23 cellular contexts compared by ENCODE assay signal in genomic region chrX:40687169-40687568, GRCh38. TPM values are rescaled to one million over a fixed set of nuclear protein-coding genes. Genes with fewer than 3 reads are reported as not detected.
A peak's percentile ranks its signal among the peaks of the same experiment; 100 is the strongest.
DNase-seq lines count a peak whose midpoint lies in the region; ATAC-seq and TF ChIP-seq lines count a peak whose summit lies in the region.
"Had no signal": no experiment of that assay in that cellular context is flagged by ENCODE, and none has a peak within 500 bp of the region (broad histone marks: within the 10 kb centered on the region; RNA-seq: fewer than 3 reads in every experiment).

No MANE protein-coding gene starts in this region.

- H3K27me3 Mint-ChIP-seq in activated CD4-positive, alpha-beta T cell treated with anti-CD3 and anti-CD28 coated beads, Interleukin-2, amount 10 ng/mL, durations not matched to agents 7 days and 5 days: no peaks in the 10 kb centered on the region
- H3K27me3 Mint-ChIP-seq in endothelial cell (ENCODE audit: unreplicated experiment): no peaks in the 10 kb centered on the region

- peaks cover 15% of the 10 kb centered on the region for H3K4me1 Mint-ChIP-seq in activated CD4-positive, alpha-beta T cell treated with anti-CD3 and anti-CD28 coated beads, Interleukin-2, amount 10 ng/mL, durations not matched to agents 7 days and 5 days
- H3K4me1 Mint-ChIP-seq in endothelial cell (ENCODE audit: unreplicated experiment): no peaks in the 10 kb centered on the region

- H3K27ac ChIP-seq in HEK293 (ENCODE audit: extremely low read depth, low read depth, low read length) (no peak overlapping the region), gastrocnemius medialis (peak overlapping the region; percentile 33 to 89 (median 84))
- H3K27ac ChIP-seq: 22Rv1, PC-9, SJCRH30 had no signal

- in situ Hi-C loops in gastrocnemius medialis (cut with MboI; ENCODE audit: low sequenced_read_pairs in 4 of 4): no loop called here

- peaks cover 39% of the 10 kb centered on the region for H3K36me3 Mint-ChIP-seq in activated CD4-positive, alpha-beta T cell treated with anti-CD3 and anti-CD28 coated beads, Interleukin-2, amount 10 ng/mL, durations not matched to agents 7 days and 5 days (ENCODE audit: low read depth)
- H3K36me3 Mint-ChIP-seq in endothelial cell (ENCODE audit: low read depth, unreplicated experiment): peaks cover 10% of the 10 kb centered on the region

- H3K4me3 ChIP-seq in HEK293 (ENCODE audit: low read depth, low read length) (no peak overlapping the region), gastrocnemius medialis (no peak overlapping the region)
- H3K4me3 ChIP-seq: PC-9, SJCRH30 had no signal

- no peak for ATAC-seq in gastrocnemius medialis
- ATAC-seq: Right ventricle myocardium inferior had no signal

- H3K9me3 Mint-ChIP-seq in activated CD4-positive, alpha-beta T cell treated with anti-CD3 and anti-CD28 coated beads, Interleukin-2, amount 10 ng/mL, durations not matched to agents 7 days and 5 days: no peaks in the 10 kb centered on the region
- no peaks in the 10 kb centered on the region for H3K9me3 Mint-ChIP-seq in endothelial cell (ENCODE audit: unreplicated experiment)
- H3K9me3 Mint-ChIP-seq: HFFc6 had no signal

- H3K4me3 Mint-ChIP-seq in activated CD4-positive, alpha-beta T cell treated with anti-CD3 and anti-CD28 coated beads, Interleukin-2, amount 10 ng/mL, durations not matched to agents 7 days and 5 days: no peak overlapping the region
- no peak overlapping the region for H3K4me3 Mint-ChIP-seq in endothelial cell (ENCODE audit: unreplicated experiment)
- H3K4me3 Mint-ChIP-seq: HFFc6 had no signal

- intact Hi-C loops in gastrocnemius medialis (cut with DNase I; ENCODE audit: low total_unique reads): loop anchor here (5.0 kb wide), 1 partner anchor 50 kb away; the partner anchor contains the start of gene MED14

- H3K9me3 ChIP-seq in HEK293 (ENCODE audit: control insufficient read depth, insufficient read depth, low read depth, low read length) (no peaks in the 10 kb centered on the region), gastrocnemius medialis (no peaks in the 10 kb centered on the region)
- H3K9me3 ChIP-seq: SJCRH30 had no signal

- H3K27ac Mint-ChIP-seq in activated CD4-positive, alpha-beta T cell treated with anti-CD3 and anti-CD28 coated beads, Interleukin-2, amount 10 ng/mL, durations not matched to agents 7 days and 5 days: peak overlapping the region; percentile 10
- peak overlapping the region; percentile 61 for H3K27ac Mint-ChIP-seq in endothelial cell (ENCODE audit: unreplicated experiment)
- H3K27ac Mint-ChIP-seq: HFFc6 had no signal

- no peak for DNase-seq in activated CD4-positive, alpha-beta T cell treated with anti-CD3 and anti-CD28 coated beads, Interleukin-2, amount 10 ng/mL, durations not matched to agents 7 days and 5 days
- no peak for DNase-seq in activated CD4-positive, alpha-beta T cell treated with anti-CD3 and anti-CD28 coated beads for 4 hours
- no peak for DNase-seq in endothelial cell (ENCODE audit: low spot score)
- DNase-seq in gastrocnemius medialis: no peak
- DNase-seq in hypothalamus (lab: John Stamatoyannopoulos, UW): no peak
- DNase-seq in activated CD4-positive, alpha-beta T cell treated with anti-CD3 and anti-CD28 coated beads, Interleukin-2, amount 50 U/mL, for 48 hours: no peak
- no peak for DNase-seq in NCI-H1105 treated with DMSO at 0.1 percent for 48 hours (lab: John Stamatoyannopoulos, UW)
- DNase-seq: ACHN, DMS53, H7, HFFc6, KBM-7, MV-4-11, NCI-H1105, NCI-H146, NCI-H2029, NCI-H2227 treated with DMSO at 0.1 percent for 48 hours, NCI-H526 treated with DMSO at 0.1 percent for 48 hours, PC-9, SJCRH30 had no signal

- TF ChIP-seq CTCF in HEK293 (tag by site-specific recombination; IDR thresholded peaks at IDR 0.05) (no peak), endothelial cell (IDR thresholded peaks at IDR 0.05; ENCODE audit: unreplicated experiment) (no peak), gastrocnemius medialis (IDR thresholded peaks at IDR 0.05 in 4 of 5, conservative IDR thresholded peaks at IDR 0.05 in 1 of 5) (no peak)

- CTCF ChIA-PET in activated CD4-positive, alpha-beta T cell treated with anti-CD3 and anti-CD28 coated beads, Interleukin-2, amount 10 ng/mL, durations not matched to agents 7 days and 5 days (lab: Charles Lee): interaction anchor here (0.6 to 1.4 kb wide), 3 partner anchors 10 to 97 kb away, joined by 3 to 6 read pairs (median 3); no protein-coding TSS in a partner anchor
- CTCF ChIA-PET in HEK293 (lab: Yijun Ruan, JAX): interaction anchor here (0.6 to 2.1 kb wide), 4 partner anchors 14 to 107 kb away, joined by 3 to 10 read pairs (median 4); no protein-coding TSS in a partner anchor

- POLR2A ChIA-PET in activated CD4-positive, alpha-beta T cell treated with anti-CD3 and anti-CD28 coated beads, Interleukin-2, amount 10 ng/mL, durations not matched to agents 7 days and 5 days (lab: Charles Lee): interaction anchor here (0.6 kb wide), 1 partner anchor 9 kb away, joined by 3 read pairs; no protein-coding TSS in a partner anchor
- POLR2A ChIA-PET in HEK293 (lab: Yijun Ruan, JAX): interaction anchor here (1.3 kb wide), 1 partner anchor 43 kb away, joined by 3 read pairs; no protein-coding TSS in a partner anchor

- H3K27me3 ChIP-seq in gastrocnemius medialis: no peaks in the 10 kb centered on the region
- H3K27me3 ChIP-seq: SJCRH30 had no signal

- 0 out of 2 replicates have a peak, but pooled peaks cover 3% of the 10 kb centered on the region for H3K4me1 ChIP-seq in HEK293 (ENCODE audit: control insufficient read depth, insufficient read depth, low read length)
- H3K4me1 ChIP-seq in gastrocnemius medialis: peaks cover 47 to 49% of the 10 kb centered on the region in 2 donors
- H3K4me1 ChIP-seq: SJCRH30 had no signal

- TF ChIP-seq POLR2A in gastrocnemius medialis (IDR thresholded peaks at IDR 0.05): no peak

- H3K36me3 ChIP-seq in HEK293 (ENCODE audit: control insufficient read depth in 2 of 2, insufficient read depth in 1 of 2, low read length in 2 of 2) (peaks cover 54 to 65% of the 10 kb centered on the region in 2 experiments), gastrocnemius medialis (peaks cover 0 to 15% of the 10 kb centered on the region in 2 donors)
- H3K36me3 ChIP-seq: SJCRH30 had no signal

TF ChIP-seq in HEK293, 187 proteins besides CTCF, POLR2A, EP300 and RAD21:
- no peak for TF ChIP-seq ZNF2 (tag by site-specific recombination; IDR thresholded peaks at IDR 0.05)
- TF ChIP-seq SCRT2 (tag by site-specific recombination; IDR thresholded peaks at IDR 0.05): peak; percentile 58; the same call in 1 of the 2 replicates
- TF ChIP-seq SCRT1 (tag by site-specific recombination; IDR thresholded peaks at IDR 0.05; ENCODE audit: borderline replicate concordance): 0 out of 2 replicates have a peak, but pooled peaks have one; percentile 61
- TF ChIP-seq ZBTB49 (tag by site-specific recombination; IDR thresholded peaks at IDR 0.05; ENCODE audit: low read depth): no peak
- TF ChIP-seq ZNF24 (tag by site-specific recombination; IDR thresholded peaks at IDR 0.05): no peak
- no peak for TF ChIP-seq FEZF1 (tag by site-specific recombination; IDR thresholded peaks at IDR 0.05)
TF ChIP-seq in HEK293: peak in this region for 2.

RNA-seq across cellular contexts. Expression of gene CXorf38, which starts 39.8 kb away (rescaled TPM):
- total RNA-seq in activated CD4-positive, alpha-beta T cell treated with anti-CD3 and anti-CD28 coated beads, Interleukin-2, amount 10 ng/mL, durations not matched to agents 7 days and 5 days: 10 to 100 TPM; 19.5 to 19.8 TPM
- total RNA-seq in endothelial cell (ENCODE audit: unreplicated experiment) (9.3 TPM), gastrocnemius medialis (1 to 10 TPM; 4.1 to 8.7 (median 5.8) TPM)

RNA-seq across cellular contexts. Expression of gene MED14, which starts 48.2 kb away (rescaled TPM):
- total RNA-seq in activated CD4-positive, alpha-beta T cell treated with anti-CD3 and anti-CD28 coated beads, Interleukin-2, amount 10 ng/mL, durations not matched to agents 7 days and 5 days: 10 to 100 TPM; 41.7 to 55.8 TPM
- 57.6 TPM for total RNA-seq in endothelial cell (ENCODE audit: unreplicated experiment)
- total RNA-seq in gastrocnemius medialis: 10 to 100 TPM; 19.8 to 27.0 (median 24.0) TPM
